ENCODE assay signal across 9 cellular contexts in genomic region chr20:25254986-25255680, GRCh38. TPM values are rescaled to one million over a fixed set of nuclear protein-coding genes. Genes with fewer than 3 reads are reported as not detected.
DNase-seq lines count a peak whose midpoint lies in the region; ATAC-seq and TF ChIP-seq lines count a peak whose summit lies in the region.
"Had no signal": no experiment of that assay in that cellular context is flagged by ENCODE, and none has a peak within 500 bp of the region (broad histone marks: within the 10 kb centered on the region; RNA-seq: fewer than 3 reads in every experiment).

No MANE protein-coding gene starts in this region.

- ATAC-seq in CD8-positive, alpha-beta T cell: no peak
- peak; percentile 90 for ATAC-seq in left ventricle myocardium superior
- no peak for ATAC-seq in GM21528 (IDR thresholded peaks at IDR 0.05; ENCODE audit: low FRiP score, unreplicated experiment)
- no peak for ATAC-seq in HG03457 (IDR thresholded peaks at IDR 0.05; ENCODE audit: unreplicated experiment)

- H3K27me3 ChIP-seq in CD8-positive, alpha-beta T cell (ENCODE audit: insufficient read depth, low read length): no peaks in the 10 kb centered on the region

- POLR2A ChIA-PET in CD8-positive, alpha-beta T cell (lab: Charles Lee): no interaction called here

- no peak overlapping the region for H3K27ac ChIP-seq in CD8-positive, alpha-beta T cell (ENCODE audit: low read depth, low read length)

- peak overlapping the region; percentile 62 for H3K27ac Mint-ChIP-seq in CD8-positive, alpha-beta T cell

- H3K36me3 ChIP-seq in CD8-positive, alpha-beta T cell (ENCODE audit: insufficient read depth, low read length): no peaks in the 10 kb centered on the region

- peaks cover 31% of the 10 kb centered on the region for H3K4me1 ChIP-seq in CD8-positive, alpha-beta T cell (ENCODE audit: insufficient read depth, low read length)

- no peak for TF ChIP-seq CTCF in CD8-positive, alpha-beta T cell (IDR thresholded peaks at IDR 0.05)

- intact Hi-C loops in CD8-positive, alpha-beta T cell (cut with DNase I, micrococcal nuclease): loop anchor here in 1 of 2 experiments (5.0 to 10.0 kb wide), 2 partner anchors 108 to 370 kb away; partner anchors contain the start of gene NANP
- intact Hi-C loops in left ventricle myocardium superior (cut with micrococcal nuclease) (loop anchor here (10.0 kb wide), 1 partner anchor 60 kb away; the partner anchor contains the start of gene ENTPD6), posterior vena cava (cut with DNase I) (no loop called here)

- H3K9me3 ChIP-seq in CD8-positive, alpha-beta T cell (ENCODE audit: low read length): no peaks in the 10 kb centered on the region

- CTCF ChIA-PET in CD8-positive, alpha-beta T cell (lab: Charles Lee): interaction anchor here (0.7 to 1.3 kb wide), 2 partner anchors 40 to 261 kb away, joined by 3 read pairs; no protein-coding TSS in a partner anchor

- H3K27me3 Mint-ChIP-seq in CD8-positive, alpha-beta T cell (ENCODE audit: low read depth): no peaks in the 10 kb centered on the region

- H3K4me1 Mint-ChIP-seq in CD8-positive, alpha-beta T cell (ENCODE audit: low read depth): peaks cover 78% of the 10 kb centered on the region

- no peak overlapping the region for H3K4me3 ChIP-seq in CD8-positive, alpha-beta T cell (ENCODE audit: low read depth, low read length)

- H3K4me3 Mint-ChIP-seq in CD8-positive, alpha-beta T cell: no peak overlapping the region

- peak in 1 of 7 experiments; percentile 39 for DNase-seq in CD8-positive, alpha-beta T cell
- DNase-seq in amniotic epithelial cell (ENCODE audit: low read depth) (peak; percentile 40), left ventricle myocardium superior (peak; percentile 78), posterior vena cava (ENCODE audit: low spot score) (peak; percentile 73), amniotic stem cell (lab: John Stamatoyannopoulos, UW) (no peak), hepatic stellate cell (ENCODE audit: low spot score) (no peak)
- DNase-seq: NCI-H187 treated with DMSO at 0.1 percent for 48 hours had no signal

- no peaks in the 10 kb centered on the region for H3K9me3 Mint-ChIP-seq in CD8-positive, alpha-beta T cell

- H3K36me3 Mint-ChIP-seq in CD8-positive, alpha-beta T cell: peaks cover 29% of the 10 kb centered on the region

RNA-seq across cellular contexts. Expression of gene PYGB, which starts 7.2 kb away (rescaled TPM):
- 10 to 100 TPM; 35.2 to 39.2 TPM for total RNA-seq in CD8-positive, alpha-beta T cell
- total RNA-seq in left ventricle myocardium superior (205 TPM), posterior vena cava (100 to 1,000 TPM; 132 to 155 TPM)

RNA-seq across cellular contexts. Expression of gene ENTPD6, which starts 59.6 kb away (rescaled TPM):
- 10 to 100 TPM; 62.4 to 70.1 TPM for total RNA-seq in CD8-positive, alpha-beta T cell
- total RNA-seq in left ventricle myocardium superior: 130 TPM
- 10 to 100 TPM; 48.5 to 51.0 TPM for total RNA-seq in posterior vena cava

Comparison
In these comparisons a context has a peak if more than half of its experiments do, and no peak if none do; other contexts are left out.
1. DNase-seq: peak in amniotic epithelial cell (single experiment), left ventricle myocardium superior (single experiment) and posterior vena cava (single experiment); none in amniotic stem cell (single experiment) and hepatic stellate cell (single experiment).